ENCODE assay signal across 18 cellular contexts in the genomic region with DNA sequence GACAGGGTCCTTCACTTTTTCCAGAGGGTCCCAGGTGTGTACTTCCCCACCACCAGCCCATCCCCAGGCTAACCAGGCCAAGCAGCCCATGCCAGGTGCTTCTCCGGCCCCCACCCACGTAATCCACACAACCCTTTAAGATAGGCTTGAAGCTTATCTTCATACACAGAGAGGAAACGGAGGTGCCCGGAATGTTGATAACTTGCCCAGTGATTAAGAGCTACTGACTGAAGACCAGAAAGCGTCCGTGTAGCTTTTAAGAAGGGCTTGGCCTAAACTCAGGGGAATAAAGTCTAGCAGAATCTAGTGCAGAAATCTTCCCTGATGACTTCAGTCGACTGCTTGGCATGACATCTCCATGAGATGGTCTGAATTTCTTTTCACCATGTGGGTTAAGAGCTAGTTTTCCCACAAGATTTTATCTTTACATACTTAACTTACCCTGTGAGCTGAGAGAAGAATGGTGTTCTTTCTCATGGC.
DNase-seq lines count a peak whose midpoint lies in the region; ATAC-seq, FAIRE-seq and TF ChIP-seq lines count a peak whose summit lies in the region.
"Had no signal": no experiment of that assay in that cellular context is flagged by ENCODE, and none has a peak within 500 bp of the region (broad histone marks: within the 10 kb centered on the region; RNA-seq: fewer than 3 reads in every experiment).

No MANE protein-coding gene starts in this region.

- ATAC-seq in gastrocnemius medialis (no peak), GM21619 (IDR thresholded peaks at IDR 0.05; ENCODE audit: unreplicated experiment) (no peak)

- intact Hi-C loops in ascending aorta (cut with DNase I) (no loop called here), gastrocnemius medialis (cut with DNase I; ENCODE audit: low total_unique reads) (loop anchor here (2.0 to 5.0 kb wide), 2 partner anchors 43 to 363 kb away; no protein-coding TSS in a partner anchor), OCI-LY7 (cut with micrococcal nuclease; ENCODE audit: unreplicated experiment) (no loop called here)

- DNase-seq in EH (ENCODE audit: low read depth), result peak; percentile 80
- DNase-seq in ascending aorta (ENCODE audit: low spot score in 2 of 2), result no peak
- DNase-seq in right atrium auricular region (ENCODE audit: low spot score), result no peak
- DNase-seq in gastrocnemius medialis, result no peak
- DNase-seq in GM19239 (ENCODE audit: insufficient read length, low spot score), result no peak
- no peak for DNase-seq in nucleus accumbens (lab: John Stamatoyannopoulos, UW)
- no peak for DNase-seq in OCI-LY7 (ENCODE audit: low spot score)
- DNase-seq: activated CD4-positive, alpha-beta T cell treated with anti-CD3 and anti-CD28 coated beads, Interleukin-2, amount 50 U/mL, for 48 hours; CD4-positive, alpha-beta T cell; GOT3; KG1; NCI-H1436 treated with DMSO at 0.1 percent for 48 hours; NCI-H69; stimulated activated CD4-positive, alpha-beta T cell treated with anti-CD3 and anti-CD28 coated beads, Interleukin-4, amount 100 ng/mL, for 4 hours; stimulated activated naive CD4-positive, alpha-beta T cell treated with Interleukin-2 at 50 U/mL for 16 hours; T-helper 2 cell had no signal

- peak overlapping the region; percentile 49 to 73 for H3K27ac ChIP-seq in ascending aorta
- H3K27ac ChIP-seq in right atrium auricular region, result peak overlapping the region; percentile 57 to 63
- peak overlapping the region; percentile 85 to 92 (median 88) for H3K27ac ChIP-seq in gastrocnemius medialis
- no peak overlapping the region for H3K27ac ChIP-seq in OCI-LY7 (ENCODE audit: low read depth, low read length, poor library complexity, severe bottlenecking)

- no TSS peak for BruUV-seq in OCI-LY7 (replicated peaks; lab: Mats Ljungman, UMichigan)

- H3K79me2 ChIP-seq in OCI-LY7 (ENCODE audit: insufficient read depth, low read depth, low read length), result no peaks in the 10 kb centered on the region

- H3K4me3 ChIP-seq in ascending aorta, result no peak overlapping the region
- H3K4me3 ChIP-seq in right atrium auricular region, result no peak overlapping the region
- H3K4me3 ChIP-seq in gastrocnemius medialis, result no peak overlapping the region
- H3K4me3 ChIP-seq in OCI-LY7 (ENCODE audit: low read depth, low read length, poor library complexity, severe bottlenecking), result no peak overlapping the region

- TF ChIP-seq CTCF in ascending aorta (IDR thresholded peaks at IDR 0.05) (no peak), right atrium auricular region (IDR thresholded peaks at IDR 0.05) (no peak), gastrocnemius medialis (IDR thresholded peaks at IDR 0.05 in 4 of 5, conservative IDR thresholded peaks at IDR 0.05 in 1 of 5) (no peak), OCI-LY7 (conservative IDR thresholded peaks at IDR 0.05; ENCODE audit: low read length) (no peak)

- FAIRE-seq in GM19239 (lab: Jason Lieb, UNC), result no peak
- FAIRE-seq: colon had no signal

- TF ChIP-seq POLR2A in gastrocnemius medialis (IDR thresholded peaks at IDR 0.05), result no peak

- H3K4me2 ChIP-seq in OCI-LY7 (ENCODE audit: low read length), result no peak overlapping the region

- in situ Hi-C loops in gastrocnemius medialis (cut with MboI; ENCODE audit: low sequenced_read_pairs in 4 of 4), result no loop called here

- POLR2A ChIA-PET in OCI-LY7 (lab: Charles Lee), result interaction anchor here (0.6 to 1.1 kb wide), 4 partner anchors 13 to 581 kb away, joined by 3 to 5 read pairs (median 4); no protein-coding TSS in a partner anchor

- no peaks in the 10 kb centered on the region for H3K27me3 ChIP-seq in ascending aorta
- H3K27me3 ChIP-seq in right atrium auricular region, result no peaks in the 10 kb centered on the region
- H3K27me3 ChIP-seq in gastrocnemius medialis, result no peaks in the 10 kb centered on the region

- H2AFZ ChIP-seq in OCI-LY7 (ENCODE audit: low read length), result no peak overlapping the region

- H3K4me1 ChIP-seq in ascending aorta (peaks cover 15 to 53% of the 10 kb centered on the region in 2 donors), right atrium auricular region (peaks cover 0 to 65% of the 10 kb centered on the region in 2 donors), gastrocnemius medialis (peaks cover 91% of the 10 kb centered on the region in 2 donors), OCI-LY7 (ENCODE audit: insufficient read depth, low read length, poor library complexity, severe bottlenecking) (peaks cover 12% of the 10 kb centered on the region)

- H4K20me1 ChIP-seq in OCI-LY7 (ENCODE audit: insufficient read depth, low read length), result no peaks in the 10 kb centered on the region; the same call in 1 of the 2 replicates

- H3K9me3 ChIP-seq in ascending aorta, result no peaks in the 10 kb centered on the region
- no peaks in the 10 kb centered on the region for H3K9me3 ChIP-seq in right atrium auricular region
- no peaks in the 10 kb centered on the region for H3K9me3 ChIP-seq in gastrocnemius medialis
- no peaks in the 10 kb centered on the region for H3K9me3 ChIP-seq in OCI-LY7 (ENCODE audit: low read length)

- CTCF ChIA-PET in OCI-LY7 (lab: Charles Lee; ENCODE audit: unreplicated experiment), result interaction anchor here (1.0 kb wide), 1 partner anchor 11 kb away, joined by 3 read pairs; no protein-coding TSS in a partner anchor

- H3K36me3 ChIP-seq in ascending aorta (peaks cover 0 to 8% of the 10 kb centered on the region in 2 donors), right atrium auricular region (no peaks in the 10 kb centered on the region), gastrocnemius medialis (peaks cover 0 to 8% of the 10 kb centered on the region in 2 donors), OCI-LY7 (ENCODE audit: insufficient read depth, low read length) (peaks cover 15% of the 10 kb centered on the region)

- H3K9me2 ChIP-seq in OCI-LY7 (ENCODE audit: insufficient read depth, low read length), result no peaks in the 10 kb centered on the region
